In genomic region chr11:10654211-10655150, GRCh38 we compare ENCODE assay signal across 8 cellular contexts. TPM values are rescaled to one million over a fixed set of nuclear protein-coding genes. Genes with fewer than 3 reads are reported as not detected.
DNase-seq lines count a peak whose midpoint lies in the region; ATAC-seq and TF ChIP-seq lines count a peak whose summit lies in the region.

No MANE protein-coding gene starts in this region.

- H3K4me3 Mint-ChIP-seq in activated T-helper 17 cell treated with anti-CD3 and anti-CD28 coated beads, Interleukin-2, amount 50 U/mL, for 72 hours = no peak overlapping the region
- no peak overlapping the region for H3K4me3 Mint-ChIP-seq in progenitor cell of endocrine pancreas (ENCODE audit: low read depth)

- CTCF ChIA-PET in HEK293T (lab: Yijun Ruan, JAX) = interaction anchor here (0.6 to 1.5 kb wide), 7 partner anchors 8 to 248 kb away, joined by 3 to 5 read pairs (median 3); no protein-coding TSS in a partner anchor

- H3K36me3 Mint-ChIP-seq in activated T-helper 17 cell treated with anti-CD3 and anti-CD28 coated beads, Interleukin-2, amount 50 U/mL, for 72 hours (ENCODE audit: low read depth) = no peaks in the 10 kb centered on the region
- no peaks in the 10 kb centered on the region for H3K36me3 Mint-ChIP-seq in progenitor cell of endocrine pancreas (ENCODE audit: insufficient read depth)

- peaks cover 13% of the 10 kb centered on the region for H3K4me1 Mint-ChIP-seq in activated T-helper 17 cell treated with anti-CD3 and anti-CD28 coated beads, Interleukin-2, amount 50 U/mL, for 72 hours
- H3K4me1 Mint-ChIP-seq in progenitor cell of endocrine pancreas (ENCODE audit: low read depth) = no peaks in the 10 kb centered on the region

- peak overlapping the region; percentile 7 for H3K27ac Mint-ChIP-seq in activated T-helper 17 cell treated with anti-CD3 and anti-CD28 coated beads, Interleukin-2, amount 50 U/mL, for 72 hours
- no peak overlapping the region for H3K27ac Mint-ChIP-seq in progenitor cell of endocrine pancreas

- no peaks in the 10 kb centered on the region for H3K9me3 Mint-ChIP-seq in activated T-helper 17 cell treated with anti-CD3 and anti-CD28 coated beads, Interleukin-2, amount 50 U/mL, for 72 hours
- no peaks in the 10 kb centered on the region for H3K9me3 Mint-ChIP-seq in progenitor cell of endocrine pancreas (ENCODE audit: low read depth)

- DNase-seq in activated CD4-positive, CD25-positive, alpha-beta regulatory T cell treated with anti-CD3 and anti-CD28 coated beads, Interleukin-2, amount 50 U/mL, for 16 hours (ENCODE audit: low read depth, low spot score) = peak; percentile 16
- no peak for DNase-seq in activated CD4-positive, CD25-positive, alpha-beta regulatory T cell treated with anti-CD3 and anti-CD28 coated beads, Interleukin-2, amount 50 U/mL, for 72 hours
- peak; percentile 60 for DNase-seq in HEK293T (ENCODE audit: extremely low spot score)
- peak; percentile 48 for DNase-seq in NCI-H526 treated with DMSO at 0.1 percent for 48 hours (lab: John Stamatoyannopoulos, UW)
- DNase-seq in glomerular visceral epithelial cell (ENCODE audit: extremely low spot score) = peak; percentile 18
- DNase-seq in progenitor cell of endocrine pancreas (ENCODE audit: low spot score, unreplicated experiment) = no peak

- peak; percentile 70 for TF ChIP-seq CTCF in progenitor cell of endocrine pancreas (IDR thresholded peaks at IDR 0.05; ENCODE audit: unreplicated experiment)

- no peaks in the 10 kb centered on the region for H3K27me3 Mint-ChIP-seq in activated T-helper 17 cell treated with anti-CD3 and anti-CD28 coated beads, Interleukin-2, amount 50 U/mL, for 72 hours
- no peaks in the 10 kb centered on the region for H3K27me3 Mint-ChIP-seq in progenitor cell of endocrine pancreas

- ATAC-seq in activated T-helper 17 cell treated with anti-CD3 and anti-CD28 coated beads, Interleukin-2, amount 50 U/mL, for 72 hours (replicated peaks) = peak; percentile 71
- ATAC-seq in HG02884 (IDR thresholded peaks at IDR 0.05; ENCODE audit: unreplicated experiment) = no peak

- POLR2A ChIA-PET in HEK293T (lab: Yijun Ruan, JAX) = interaction anchor here (1.5 kb wide), 1 partner anchor 32 kb away, joined by 3 read pairs; no protein-coding TSS in a partner anchor

TF ChIP-seq in HEK293T, 16 proteins besides CTCF, POLR2A, EP300 and RAD21:
- TF ChIP-seq TARDBP (IDR thresholded peaks at IDR 0.05) (no peak), ELF4 (IDR thresholded peaks at IDR 0.05) (no peak), ARNT (IDR thresholded peaks at IDR 0.05) (no peak), SUZ12 (IDR thresholded peaks at IDR 0.05) (no peak), PKNOX1 (IDR thresholded peaks at IDR 0.05) (no peak), HDGF (IDR thresholded peaks at IDR 0.05; ENCODE audit: borderline replicate concordance) (no peak), BHLHE40 (IDR thresholded peaks at IDR 0.05; ENCODE audit: borderline replicate concordance) (no peak), FOXA1 (IDR thresholded peaks at IDR 0.05) (no peak), NFRKB (IDR thresholded peaks at IDR 0.05) (no peak), ZNF384 (IDR thresholded peaks at IDR 0.05) (no peak), L3MBTL2 (conservative IDR thresholded peaks at IDR 0.05) (no peak), LEF1 (IDR thresholded peaks at IDR 0.05; ENCODE audit: borderline replicate concordance) (no peak), FOXM1 (IDR thresholded peaks at IDR 0.05; ENCODE audit: borderline replicate concordance) (no peak)

RNA-seq across cellular contexts. Expression of gene IRAG1, which starts 39.1 kb away (rescaled TPM):
- under 1 TPM in 1 of 2 donors, not detected in 1; 0.13 TPM for total RNA-seq in activated T-helper 17 cell treated with anti-CD3 and anti-CD28 coated beads, Interleukin-2, amount 50 U/mL, for 72 hours
- total RNA-seq in progenitor cell of endocrine pancreas = 5.4 and 6.3 TPM in 2 replicates

Comparison
In these comparisons a context has a peak if more than half of its experiments do, and no peak if none do; other contexts are left out.
1. DNase-seq: peak in activated CD4-positive, CD25-positive, alpha-beta regulatory T cell treated with anti-CD3 and anti-CD28 coated beads, Interleukin-2, amount 50 U/mL, for 16 hours (single experiment), HEK293T (single experiment), NCI-H526 treated with DMSO at 0.1 percent for 48 hours (single experiment) and glomerular visceral epithelial cell (single experiment); none in activated CD4-positive, CD25-positive, alpha-beta regulatory T cell treated with anti-CD3 and anti-CD28 coated beads, Interleukin-2, amount 50 U/mL, for 72 hours (single experiment) and progenitor cell of endocrine pancreas (single experiment).